Comparison of ENCODE assay signal across 28 cellular contexts in genomic region chr1:152912900-152913299, GRCh38. TPM values are rescaled to one million over a fixed set of nuclear protein-coding genes. Genes with fewer than 3 reads are reported as not detected.
"Had no signal": no experiment of that assay in that cellular context is flagged by ENCODE, and none has a peak within 500 bp of the region (broad histone marks: within the 10 kb centered on the region; RNA-seq: fewer than 3 reads in every experiment).

No MANE protein-coding gene starts in this region.

- H3K27ac Mint-ChIP-seq: activated B cell treated with CpG ODN at 0.5 μM for 24 hours; activated CD4-positive, alpha-beta memory T cell treated with anti-CD3 and anti-CD28 coated beads for 36 hours; activated CD4-positive, alpha-beta T cell treated with anti-CD3 and anti-CD28 coated beads for 36 hours; activated naive CD8-positive, alpha-beta T cell treated with anti-CD3 and anti-CD28 coated beads for 36 hours; naive B cell; neural progenitor cell; T-cell had no signal

- H3K4me1 Mint-ChIP-seq: activated B cell treated with CpG ODN at 0.5 μM for 24 hours, naive B cell, neural progenitor cell, T-cell had no signal

- H3K4me2 ChIP-seq: hepatocyte, neural progenitor cell had no signal

- H3K27me3 ChIP-seq: hepatocyte, neural progenitor cell had no signal

- H3K79me2 ChIP-seq: hepatocyte had no signal

- H3K9me3 Mint-ChIP-seq: activated CD4-positive, alpha-beta memory T cell treated with anti-CD3 and anti-CD28 coated beads for 36 hours; activated naive CD8-positive, alpha-beta T cell treated with anti-CD3 and anti-CD28 coated beads for 36 hours had no signal

- H2AFZ ChIP-seq: hepatocyte, neural progenitor cell had no signal

- H3K4me3 ChIP-seq: hepatocyte, neural progenitor cell had no signal

- ATAC-seq: activated CD4-positive, alpha-beta T cell treated with anti-CD3 and anti-CD28 coated beads for 36 hours; left cardiac atrium; stimulated activated naive CD8-positive, alpha-beta T cell treated with anti-CD3 and anti-CD28 coated beads, Interleukin-15, Interleukin-2, amounts not matched to agents 100 U/mL and 50 U/mL, for 24 hours; T-cell had no signal

- H3K9ac ChIP-seq: neural progenitor cell had no signal

- DNase-seq: activated B cell treated with CpG ODN at 0.5 μM for 24 hours; activated CD4-positive, alpha-beta memory T cell treated with anti-CD3 and anti-CD28 coated beads for 36 hours; activated CD4-positive, alpha-beta T cell treated with anti-CD3 and anti-CD28 coated beads for 36 hours; activated naive CD4-positive, alpha-beta T cell treated with Interleukin-2 at 50 U/mL for 16 hours; activated naive CD8-positive, alpha-beta T cell treated with anti-CD3 and anti-CD28 coated beads for 36 hours; activated T-cell treated with anti-CD3 and anti-CD28 coated beads, Interleukin-2, amount 50 U/mL, for 48 hours; cortex of kidney; erythroblast; foreskin melanocyte; glutamatergic neuron; left cardiac atrium; naive B cell; spleen; stimulated activated CD4-positive, alpha-beta T cell treated with anti-CD3 and anti-CD28 coated beads, Interleukin-4, amount 100 ng/mL, for 1 hour; stimulated activated naive CD8-positive, alpha-beta T cell treated with anti-CD3 and anti-CD28 coated beads, Interleukin-15, Interleukin-2, amounts not matched to agents 100 U/mL and 50 U/mL, for 24 hours; T-cell; T-helper 9 cell had no signal

- H3K27ac ChIP-seq: hepatocyte, neural progenitor cell had no signal

- H3K36me3 Mint-ChIP-seq: activated CD4-positive, alpha-beta memory T cell treated with anti-CD3 and anti-CD28 coated beads for 36 hours; activated naive CD8-positive, alpha-beta T cell treated with anti-CD3 and anti-CD28 coated beads for 36 hours; T-cell had no signal

- H3K4me3 Mint-ChIP-seq: activated B cell treated with CpG ODN at 0.5 μM for 24 hours; activated CD4-positive, alpha-beta memory T cell treated with anti-CD3 and anti-CD28 coated beads for 36 hours; activated CD4-positive, alpha-beta T cell treated with anti-CD3 and anti-CD28 coated beads for 36 hours; activated naive CD8-positive, alpha-beta T cell treated with anti-CD3 and anti-CD28 coated beads for 36 hours; naive B cell; neural progenitor cell; T-cell had no signal

- H3K36me3 ChIP-seq: neural progenitor cell, spleen had no signal

- H3K4me1 ChIP-seq: neural progenitor cell, spleen had no signal

RNA-seq across cellular contexts. Expression of gene IVL, which starts 4.6 kb away (rescaled TPM):
- total RNA-seq: activated B cell treated with CpG ODN at 0.5 μM for 24 hours; activated CD4-positive, alpha-beta memory T cell treated with anti-CD3 and anti-CD28 coated beads for 36 hours; activated naive CD8-positive, alpha-beta T cell treated with anti-CD3 and anti-CD28 coated beads for 36 hours; cerebellum; hepatocyte; left cardiac atrium; mesenteric fat pad; mucosa of gallbladder; osteoblast; posterior vena cava; spleen; subcutaneous adipose tissue; T-cell had no signal
- polyA plus RNA-seq: hepatocyte had no signal

RNA-seq across cellular contexts. Expression of gene SPRR5, which starts 34.1 kb away (rescaled TPM):
- total RNA-seq: activated B cell treated with CpG ODN at 0.5 μM for 24 hours; activated CD4-positive, alpha-beta memory T cell treated with anti-CD3 and anti-CD28 coated beads for 36 hours; activated CD4-positive, alpha-beta T cell treated with anti-CD3 and anti-CD28 coated beads for 36 hours; activated naive CD8-positive, alpha-beta T cell treated with anti-CD3 and anti-CD28 coated beads for 36 hours; cerebellum; hepatocyte; left cardiac atrium; mesenteric fat pad; mucosa of gallbladder; osteoblast; posterior vena cava; renal cortical epithelial cell; spleen; subcutaneous adipose tissue; T-cell; ureter had no signal
- polyA plus RNA-seq: hepatocyte, spleen had no signal

RNA-seq across cellular contexts. Expression of gene SMCP, which starts 34.8 kb away (rescaled TPM):
- total RNA-seq: activated B cell treated with CpG ODN at 0.5 μM for 24 hours; activated CD4-positive, alpha-beta memory T cell treated with anti-CD3 and anti-CD28 coated beads for 36 hours; activated CD4-positive, alpha-beta T cell treated with anti-CD3 and anti-CD28 coated beads for 36 hours; activated naive CD8-positive, alpha-beta T cell treated with anti-CD3 and anti-CD28 coated beads for 36 hours; cerebellum; hepatocyte; left cardiac atrium; lower leg skin; mesenteric fat pad; mucosa of gallbladder; osteoblast; posterior vena cava; renal cortical epithelial cell; spleen; subcutaneous adipose tissue; T-cell; ureter had no signal
- polyA plus RNA-seq: hepatocyte, spleen had no signal

RNA-seq across cellular contexts. Expression of gene LCE7A, which starts 53.1 kb away (rescaled TPM):
- total RNA-seq: activated B cell treated with CpG ODN at 0.5 μM for 24 hours; activated CD4-positive, alpha-beta memory T cell treated with anti-CD3 and anti-CD28 coated beads for 36 hours; activated CD4-positive, alpha-beta T cell treated with anti-CD3 and anti-CD28 coated beads for 36 hours; activated naive CD8-positive, alpha-beta T cell treated with anti-CD3 and anti-CD28 coated beads for 36 hours; cerebellum; hepatocyte; left cardiac atrium; mesenteric fat pad; mucosa of gallbladder; osteoblast; posterior vena cava; renal cortical epithelial cell; spleen; subcutaneous adipose tissue; T-cell; ureter had no signal
- polyA plus RNA-seq: hepatocyte, spleen had no signal

RNA-seq across cellular contexts. Expression of gene SPRR4, which starts 57.5 kb away (rescaled TPM):
- total RNA-seq: activated B cell treated with CpG ODN at 0.5 μM for 24 hours; activated CD4-positive, alpha-beta memory T cell treated with anti-CD3 and anti-CD28 coated beads for 36 hours; activated CD4-positive, alpha-beta T cell treated with anti-CD3 and anti-CD28 coated beads for 36 hours; activated naive CD8-positive, alpha-beta T cell treated with anti-CD3 and anti-CD28 coated beads for 36 hours; cerebellum; hepatocyte; left cardiac atrium; mesenteric fat pad; mucosa of gallbladder; osteoblast; posterior vena cava; renal cortical epithelial cell; spleen; subcutaneous adipose tissue; T-cell; ureter had no signal
- polyA plus RNA-seq: hepatocyte, spleen had no signal
